Comparison of ENCODE assay signal across 1 cellular context in the genomic region with DNA sequence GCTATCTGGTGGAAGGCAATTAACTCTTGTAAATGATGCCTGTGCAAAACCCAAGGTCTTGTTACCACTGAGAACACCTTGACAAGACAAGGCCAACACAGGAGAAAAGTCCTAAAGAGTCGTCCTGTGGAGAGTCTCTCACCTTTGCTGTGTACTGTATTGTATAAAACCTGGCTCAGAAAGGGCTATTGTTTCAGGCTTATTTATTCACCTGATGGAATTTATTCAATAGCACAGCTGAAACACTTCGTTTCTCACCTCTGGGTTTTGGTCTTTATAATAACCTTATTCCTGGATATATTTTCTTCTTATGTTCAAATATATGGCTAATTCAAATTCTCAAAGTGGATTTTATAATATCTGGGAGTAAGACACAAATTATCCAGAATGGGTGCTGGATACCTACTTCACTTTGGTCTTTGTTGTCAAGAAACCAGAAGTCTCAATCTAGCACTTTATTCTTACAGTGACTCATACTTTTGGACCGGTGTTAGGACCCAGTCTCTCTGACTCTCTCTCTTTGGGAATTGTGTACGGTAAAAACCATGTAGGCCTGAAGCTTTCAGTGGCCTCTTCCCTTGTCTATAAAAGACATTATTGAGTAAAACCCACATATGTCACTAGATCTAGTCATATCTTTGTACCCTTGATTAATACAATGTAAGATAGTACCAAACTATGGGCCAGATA.
TF ChIP-seq lines count a peak whose summit lies in the region.

No MANE protein-coding gene starts in this region.

TF ChIP-seq in IMR-90, 13 proteins besides CTCF, POLR2A, EP300 and RAD21:
- TF ChIP-seq FOS (IDR thresholded peaks at IDR 0.05; ENCODE audit: low read depth, low read length) (peak; percentile 22; the same call in 1 of the 2 replicates), RFX5 (IDR thresholded peaks at IDR 0.05; ENCODE audit: low read depth, low read length) (no peak)
